In the genomic region with DNA sequence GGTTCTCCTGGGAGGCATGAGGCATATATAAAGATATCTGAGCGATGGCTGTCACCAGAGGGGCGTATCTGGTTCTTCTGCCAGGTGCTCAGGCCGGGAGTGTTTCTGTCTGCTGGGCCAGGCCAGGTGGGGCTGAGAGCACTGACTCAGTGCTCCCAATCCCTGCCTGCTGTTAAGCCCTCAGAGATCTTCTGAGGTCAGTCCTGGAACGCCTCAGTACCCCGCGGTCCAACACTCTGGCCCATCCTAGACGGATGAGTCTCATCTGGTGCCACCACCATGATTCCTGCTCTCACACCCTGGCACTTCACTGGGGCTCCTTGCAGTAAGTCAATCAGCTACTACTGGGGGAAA, we compare ENCODE assay signal across 2 cellular contexts.
TF ChIP-seq lines count a peak whose summit lies in the region.

No MANE protein-coding gene starts in this region.

TF ChIP-seq in IMR-90, 13 proteins besides CTCF, POLR2A, EP300 and RAD21:
- TF ChIP-seq, protein P1, sequence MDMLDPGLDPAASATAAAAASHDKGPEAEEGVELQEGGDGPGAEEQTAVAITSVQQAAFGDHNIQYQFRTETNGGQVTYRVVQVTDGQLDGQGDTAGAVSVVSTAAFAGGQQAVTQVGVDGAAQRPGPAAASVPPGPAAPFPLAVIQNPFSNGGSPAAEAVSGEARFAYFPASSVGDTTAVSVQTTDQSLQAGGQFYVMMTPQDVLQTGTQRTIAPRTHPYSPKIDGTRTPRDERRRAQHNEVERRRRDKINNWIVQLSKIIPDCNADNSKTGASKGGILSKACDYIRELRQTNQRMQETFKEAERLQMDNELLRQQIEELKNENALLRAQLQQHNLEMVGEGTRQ (IDR thresholded peaks at IDR 0.05; ENCODE audit: low read depth, low read length), result no peak
- no peak for TF ChIP-seq CHD1 (IDR thresholded peaks at IDR 0.05; ENCODE audit: low read depth, low read length)
- no peak for TF ChIP-seq RFX5 (IDR thresholded peaks at IDR 0.05; ENCODE audit: low read depth, low read length)
- TF ChIP-seq, protein P2, sequence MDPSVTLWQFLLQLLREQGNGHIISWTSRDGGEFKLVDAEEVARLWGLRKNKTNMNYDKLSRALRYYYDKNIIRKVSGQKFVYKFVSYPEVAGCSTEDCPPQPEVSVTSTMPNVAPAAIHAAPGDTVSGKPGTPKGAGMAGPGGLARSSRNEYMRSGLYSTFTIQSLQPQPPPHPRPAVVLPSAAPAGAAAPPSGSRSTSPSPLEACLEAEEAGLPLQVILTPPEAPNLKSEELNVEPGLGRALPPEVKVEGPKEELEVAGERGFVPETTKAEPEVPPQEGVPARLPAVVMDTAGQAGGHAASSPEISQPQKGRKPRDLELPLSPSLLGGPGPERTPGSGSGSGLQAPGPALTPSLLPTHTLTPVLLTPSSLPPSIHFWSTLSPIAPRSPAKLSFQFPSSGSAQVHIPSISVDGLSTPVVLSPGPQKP (IDR thresholded peaks at IDR 0.05; ENCODE audit: borderline replicate concordance, low read depth, low read length), result no peak
- no peak for TF ChIP-seq BHLHE40 (IDR thresholded peaks at IDR 0.05; ENCODE audit: low read depth, low read length)
- no peak for TF ChIP-seq MAZ (IDR thresholded peaks at IDR 0.05; ENCODE audit: borderline replicate concordance, low read depth, low read length)
- no peak for TF ChIP-seq MXI1 (IDR thresholded peaks at IDR 0.05; ENCODE audit: borderline replicate concordance, low read depth, low read length)
- TF ChIP-seq RCOR1 (IDR thresholded peaks at IDR 0.05; ENCODE audit: insufficient replicate concordance, low read length), result no peak

TF ChIP-seq in endothelial cell of umbilical vein, 7 proteins besides CTCF, POLR2A, EP300 and RAD21:
- TF ChIP-seq GATA2 (IDR thresholded peaks at IDR 0.05; ENCODE audit: insufficient read depth, insufficient read length, low read depth, low read length) (no peak), EZH2 (IDR thresholded peaks at IDR 0.05; ENCODE audit: borderline replicate concordance, low read depth, low read length, severe bottlenecking) (no peak), MYC (IDR thresholded peaks at IDR 0.05; ENCODE audit: low read depth, low read length) (no peak), JUN (IDR thresholded peaks at IDR 0.05; ENCODE audit: borderline replicate concordance, insufficient read depth, insufficient read length, low read depth) (no peak), FOS (IDR thresholded peaks at IDR 0.05; ENCODE audit: borderline replicate concordance, insufficient read depth, low read length) (no peak), POLR2AphosphoS5 (IDR thresholded peaks at IDR 0.05; ENCODE audit: insufficient read depth, low read depth, low read length) (no peak)
- TF ChIP-seq, protein P3, sequence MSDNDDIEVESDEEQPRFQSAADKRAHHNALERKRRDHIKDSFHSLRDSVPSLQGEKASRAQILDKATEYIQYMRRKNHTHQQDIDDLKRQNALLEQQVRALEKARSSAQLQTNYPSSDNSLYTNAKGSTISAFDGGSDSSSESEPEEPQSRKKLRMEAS (IDR thresholded peaks at IDR 0.05; ENCODE audit: insufficient read depth, insufficient read length), result no peak
